ENCODE assay signal across 9 cellular contexts in genomic region chr7:96388620-96389383, GRCh38.
DNase-seq lines count a peak whose midpoint lies in the region; ATAC-seq and TF ChIP-seq lines count a peak whose summit lies in the region.
"Had no signal": no experiment of that assay in that cellular context is flagged by ENCODE, and none has a peak within 500 bp of the region (broad histone marks: within the 10 kb centered on the region; RNA-seq: fewer than 3 reads in every experiment).

No MANE protein-coding gene starts in this region.

- H3K23ac ChIP-seq in neuronal stem cell (ENCODE audit: low read depth, low read length, poor library complexity) = no peak overlapping the region

- H2BK12ac ChIP-seq in neuronal stem cell (ENCODE audit: low read length) = no peak overlapping the region

- H2AFZ ChIP-seq in neuronal stem cell (ENCODE audit: low read length) = peak overlapping the region; percentile 22

- WGBS in neuronal stem cell (ENCODE audit: extremely low coverage in 2 of 2, insufficient read length in 2 of 2, insufficient replicate concordance in 1 of 2), 2 donors = no CpG with 5 or more reads among the region's 8 CpGs

- H3K4me3 ChIP-seq in fibroblast of villous mesenchyme (ENCODE audit: low read depth, low read length) (no peak overlapping the region), neuronal stem cell (ENCODE audit: low read length in 2 of 2) (no peak overlapping the region)

- no peaks in the 10 kb centered on the region for H3K79me1 ChIP-seq in neuronal stem cell (ENCODE audit: low read depth, low read length)

- ATAC-seq in GM18505 (IDR thresholded peaks at IDR 0.05; ENCODE audit: unreplicated experiment) (no peak), HG03469 (IDR thresholded peaks at IDR 0.05; ENCODE audit: unreplicated experiment) (no peak)

- no peak for TF ChIP-seq CTCF in fibroblast of villous mesenchyme (IDR thresholded peaks at IDR 0.05; ENCODE audit: insufficient read depth, low read depth, low read length)

- H3K9ac ChIP-seq in neuronal stem cell (ENCODE audit: low read depth, low read length, poor library complexity) = no peak overlapping the region

- peaks cover 0 to 2% of the 10 kb centered on the region in 2 donors for H3K4me1 ChIP-seq in neuronal stem cell (ENCODE audit: control insufficient read depth in 2 of 2, insufficient read depth in 1 of 2, low read depth in 1 of 2, low read length in 2 of 2)

- H3K4ac ChIP-seq in neuronal stem cell (ENCODE audit: low read length) = no peak overlapping the region

- no peak overlapping the region for H4K91ac ChIP-seq in neuronal stem cell (ENCODE audit: low read depth, low read length, poor library complexity)

- no peak overlapping the region for H2BK120ac ChIP-seq in neuronal stem cell (ENCODE audit: low read depth, low read length)

- no peaks in the 10 kb centered on the region for H3K36me3 ChIP-seq in neuronal stem cell (replicated peaks in 1 of 2; ENCODE audit: control insufficient read depth in 2 of 2, insufficient read depth in 2 of 2, low read length in 2 of 2)

- peaks cover 0 to 4% (median 0%) of the 10 kb centered on the region in 3 experiments for H3K27me3 ChIP-seq in neuronal stem cell (ENCODE audit: control insufficient read depth in 3 of 3, insufficient read depth in 3 of 3, low read depth in 1 of 3, low read length in 3 of 3)

- no peak overlapping the region for H2BK5ac ChIP-seq in neuronal stem cell (ENCODE audit: low read length)

- no peak overlapping the region for H3K27ac ChIP-seq in neuronal stem cell (replicated peaks; ENCODE audit: low read length)

- no peak overlapping the region for H3K4me2 ChIP-seq in neuronal stem cell (ENCODE audit: insufficient read depth, low read length, poor library complexity, severe bottlenecking)

- no peak for TF ChIP-seq POLR2A in GM18505 (IDR thresholded peaks at IDR 0.05; ENCODE audit: borderline replicate concordance, extremely low read depth, insufficient read depth, insufficient read length)

- no peak overlapping the region for H3K18ac ChIP-seq in neuronal stem cell (ENCODE audit: low read length)

- H2BK15ac ChIP-seq in neuronal stem cell (ENCODE audit: low read length) = no peak overlapping the region

- H4K8ac ChIP-seq in neuronal stem cell (ENCODE audit: low read depth, low read length) = no peak overlapping the region

- no peak overlapping the region for H3K14ac ChIP-seq in neuronal stem cell (ENCODE audit: low read length)

- DNase-seq in Daoy (ENCODE audit: low read depth) = peak; percentile 83
- peak; percentile 44 to 67 for DNase-seq in SW 1271 (lab: John Stamatoyannopoulos, UW)
- peak; percentile 48 for DNase-seq in fibroblast of villous mesenchyme (ENCODE audit: low read depth)
- DNase-seq in neuronal stem cell (ENCODE audit: low spot score) = no peak
- no peak for DNase-seq in activated CD4-positive, alpha-beta T cell treated with anti-CD3 and anti-CD28 coated beads for 4 hours
- DNase-seq in inferior parietal cortex (ENCODE audit: extremely low spot score) = no peak
- DNase-seq: activated naive CD4-positive, alpha-beta T cell had no signal

- H3K9me3 ChIP-seq in neuronal stem cell (replicated peaks in 1 of 2; ENCODE audit: control insufficient read depth in 2 of 2, insufficient read depth in 1 of 2, low read depth in 1 of 2, low read length in 2 of 2) = no peaks in the 10 kb centered on the region

- no peak overlapping the region for H2AK5ac ChIP-seq in neuronal stem cell (ENCODE audit: low read depth, low read length)

Comparison
In these comparisons a context has a peak if more than half of its experiments do, and no peak if none do; other contexts are left out.
1. DNase-seq: peak in Daoy (single experiment), SW 1271 (2 of 2) and fibroblast of villous mesenchyme (single experiment); none in neuronal stem cell (single experiment), activated CD4-positive, alpha-beta T cell treated with anti-CD3 and anti-CD28 coated beads for 4 hours (0 of 2) and inferior parietal cortex (single experiment).